Comparison of ENCODE assay signal across 1 cellular context in genomic region chr20:34095825-34096224, GRCh38.
TF ChIP-seq lines count a peak whose summit lies in the region.

No MANE protein-coding gene starts in this region.

TF ChIP-seq in GM12878, 131 proteins besides CTCF, POLR2A, EP300 and RAD21:
- TF ChIP-seq ZBTB40 (IDR thresholded peaks at IDR 0.05; ENCODE audit: borderline replicate concordance) (no peak), JUND (IDR thresholded peaks at IDR 0.05; ENCODE audit: low read depth, low read length) (no peak), HCFC1 (IDR thresholded peaks at IDR 0.05; ENCODE audit: low read length) (no peak), EZH2 (IDR thresholded peaks at IDR 0.05; ENCODE audit: borderline replicate concordance, control insufficient read depth, low read depth, low read length) (no peak), IRF4 (IDR thresholded peaks at IDR 0.05; ENCODE audit: low read depth, low read length) (no peak), CREB1 (IDR thresholded peaks at IDR 0.05; ENCODE audit: low read depth) (no peak), SMC3 (IDR thresholded peaks at IDR 0.05; ENCODE audit: borderline replicate concordance, low read length) (no peak), CBFB (IDR thresholded peaks at IDR 0.05; ENCODE audit: low read depth) (no peak), TARDBP (IDR thresholded peaks at IDR 0.05; ENCODE audit: borderline replicate concordance) (no peak), BCLAF1 (IDR thresholded peaks at IDR 0.05) (no peak), SPI1 (IDR thresholded peaks at IDR 0.05; ENCODE audit: borderline replicate concordance, insufficient read depth, low read depth, low read length) (no peak), SP1 (IDR thresholded peaks at IDR 0.05; ENCODE audit: low read depth, low read length) (no peak)
